ENCODE assay signal across 7 cellular contexts in genomic region chr22:37741312-37741795, GRCh38. TPM values are rescaled to one million over a fixed set of nuclear protein-coding genes. Genes with fewer than 3 reads are reported as not detected.
DNase-seq lines count a peak whose midpoint lies in the region; ATAC-seq and TF ChIP-seq lines count a peak whose summit lies in the region.

No MANE protein-coding gene starts in this region.

- H3K4me1 Mint-ChIP-seq in stimulated activated effector memory CD8-positive, alpha-beta T cell treated with anti-CD3 and anti-CD28 coated beads, Interleukin-12 subunit alpha, Interleukin-12 subunit beta, amount 100 ng/mL, for 72 hours, result peaks cover 17% of the 10 kb centered on the region

- peaks cover 39% of the 10 kb centered on the region for H3K4me1 ChIP-seq in SJSA1 (replicated peaks)
- peaks cover 2 to 78% (median 50%) of the 10 kb centered on the region in 6 donors for H3K4me1 ChIP-seq in spleen

- H3K4me3 Mint-ChIP-seq in stimulated activated effector memory CD8-positive, alpha-beta T cell treated with anti-CD3 and anti-CD28 coated beads, Interleukin-12 subunit alpha, Interleukin-12 subunit beta, amount 100 ng/mL, for 72 hours, result no peak overlapping the region

- H3K36me3 Mint-ChIP-seq in stimulated activated effector memory CD8-positive, alpha-beta T cell treated with anti-CD3 and anti-CD28 coated beads, Interleukin-12 subunit alpha, Interleukin-12 subunit beta, amount 100 ng/mL, for 72 hours, result peaks cover 5% of the 10 kb centered on the region

- H3K9me3 ChIP-seq in SJSA1 (replicated peaks) (no peaks in the 10 kb centered on the region), spleen (no peaks in the 10 kb centered on the region)

- no peaks in the 10 kb centered on the region for H3K9me3 Mint-ChIP-seq in stimulated activated effector memory CD8-positive, alpha-beta T cell treated with anti-CD3 and anti-CD28 coated beads, Interleukin-12 subunit alpha, Interleukin-12 subunit beta, amount 100 ng/mL, for 72 hours

- H3K27me3 ChIP-seq in SJSA1 (replicated peaks) (no peaks in the 10 kb centered on the region), spleen (replicated peaks in 1 of 7) (no peaks in the 10 kb centered on the region)

- WGBS in spleen, 5 donors, result 26 to 66% (median 50%) methylated on average over 6 to 9 of the region's 9 CpGs

- no peak overlapping the region for H3K27ac ChIP-seq in SJSA1
- H3K27ac ChIP-seq in spleen, result peak overlapping the region in 7 of 8 donors; percentile 34 to 91 (median 80)

- no peak overlapping the region for H3K27ac Mint-ChIP-seq in stimulated activated effector memory CD8-positive, alpha-beta T cell treated with anti-CD3 and anti-CD28 coated beads, Interleukin-12 subunit alpha, Interleukin-12 subunit beta, amount 100 ng/mL, for 72 hours

- H3K4me3 ChIP-seq in SJSA1 (no peak overlapping the region), spleen (peak overlapping the region in 1 of 8 donors; percentile 11)

- ATAC-seq in HG02884 (IDR thresholded peaks at IDR 0.05; ENCODE audit: unreplicated experiment), result no peak
- no peak for ATAC-seq in stimulated activated effector memory CD8-positive, alpha-beta T cell treated with anti-CD3 and anti-CD28 coated beads, Interleukin-12 subunit alpha, Interleukin-12 subunit beta, amount 100 ng/mL, for 72 hours

- TF ChIP-seq CTCF in spleen (IDR thresholded peaks at IDR 0.05 in 8 of 11, conservative IDR thresholded peaks at IDR 0.05 in 3 of 11), result no peak

- TF ChIP-seq POLR2A in spleen (IDR thresholded peaks at IDR 0.05), result no peak

- intact Hi-C loops in cardiac septum (cut with DNase I) (no loop called here), spleen (cut with DNase I; ENCODE audit: low total_unique reads) (no loop called here)

- DNase-seq in SJSA1 (ENCODE audit: low read depth in 1 of 2, low spot score in 2 of 2) (peak; percentile 42 to 69), cardiac septum (ENCODE audit: low spot score) (peak; percentile 88), spleen (no peak)
- DNase-seq in activated CD4-positive, CD25-positive, alpha-beta regulatory T cell (lab: John Stamatoyannopoulos, UW), result no peak
- no peak for DNase-seq in stimulated activated effector memory CD8-positive, alpha-beta T cell treated with anti-CD3 and anti-CD28 coated beads, Interleukin-12 subunit alpha, Interleukin-12 subunit beta, amount 100 ng/mL, for 72 hours (ENCODE audit: low spot score in 2 of 2)

- no peak for TF ChIP-seq EP300 in Ishikawa (IDR thresholded peaks at IDR 0.05; ENCODE audit: borderline replicate concordance)

- H3K36me3 ChIP-seq in SJSA1 (peaks cover 6% of the 10 kb centered on the region), spleen (no peaks in the 10 kb centered on the region)

- no peak for TF ChIP-seq RAD21 in Ishikawa (IDR thresholded peaks at IDR 0.05; ENCODE audit: low read depth)

TF ChIP-seq in Ishikawa, 13 proteins besides CTCF, POLR2A, EP300 and RAD21:
- no peak for TF ChIP-seq FOXM1 (IDR thresholded peaks at IDR 0.05; ENCODE audit: borderline replicate concordance, low read depth)
- no peak for TF ChIP-seq ZBTB7A (IDR thresholded peaks at IDR 0.05; ENCODE audit: low read depth)
- TF ChIP-seq, protein P1, sequence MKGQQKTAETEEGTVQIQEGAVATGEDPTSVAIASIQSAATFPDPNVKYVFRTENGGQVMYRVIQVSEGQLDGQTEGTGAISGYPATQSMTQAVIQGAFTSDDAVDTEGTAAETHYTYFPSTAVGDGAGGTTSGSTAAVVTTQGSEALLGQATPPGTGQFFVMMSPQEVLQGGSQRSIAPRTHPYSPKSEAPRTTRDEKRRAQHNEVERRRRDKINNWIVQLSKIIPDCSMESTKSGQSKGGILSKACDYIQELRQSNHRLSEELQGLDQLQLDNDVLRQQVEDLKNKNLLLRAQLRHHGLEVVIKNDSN (IDR thresholded peaks at IDR 0.05), result no peak
- peak; percentile 31; the same call in 1 of the 2 replicates for TF ChIP-seq NFIC (IDR thresholded peaks at IDR 0.05)
- TF ChIP-seq EGR1 (IDR thresholded peaks at IDR 0.05), result no peak
- TF ChIP-seq TCF12 (IDR thresholded peaks at IDR 0.05; ENCODE audit: low read depth), result no peak
- no peak for TF ChIP-seq TAF1 (IDR thresholded peaks at IDR 0.05; ENCODE audit: low read depth)
- no peak for TF ChIP-seq CREB1 (IDR thresholded peaks at IDR 0.05; ENCODE audit: low read depth)
- TF ChIP-seq MAX (IDR thresholded peaks at IDR 0.05), result no peak
- TF ChIP-seq REST (IDR thresholded peaks at IDR 0.05; ENCODE audit: low read depth), result no peak
- no peak for TF ChIP-seq TEAD4 (IDR thresholded peaks at IDR 0.05)
- no peak for TF ChIP-seq YY1 (IDR thresholded peaks at IDR 0.05; ENCODE audit: low read depth)
- TF ChIP-seq CEBPB (IDR thresholded peaks at IDR 0.05), result peak; percentile 83
TF ChIP-seq in Ishikawa: peak in this region for 2.

RNA-seq across cellular contexts. Expression of gene TRIOBP, which starts 44.5 kb away (rescaled TPM):
- total RNA-seq in SJSA1 (2014; rRNA removed; shearing (Covaris generic)), result 90.4 and 92.5 TPM in 2 replicates
- total RNA-seq in cardiac septum, result 115 TPM
- 100 to 1,000 TPM in 5 of 7 donors, 10 to 100 TPM in 2; 69.9 to 151 (median 106) TPM for total RNA-seq in spleen
- polyA plus RNA-seq in spleen, result 10 to 100 TPM; 24.6 to 62.0 (median 34.2) TPM

RNA-seq across cellular contexts. Expression of gene NOL12, which starts 55.2 kb away (rescaled TPM):
- total RNA-seq in SJSA1 (2014; rRNA removed; shearing (Covaris generic)), result 32.1 and 38.0 TPM in 2 replicates
- total RNA-seq in cardiac septum (15.2 TPM), spleen (10 to 100 TPM; 24.0 to 55.3 (median 30.2) TPM)
- polyA plus RNA-seq in spleen, result 10 to 100 TPM; 28.5 to 33.9 (median 31.1) TPM

Comparison
In these comparisons a context has a peak if more than half of its experiments do, and no peak if none do; other contexts are left out.
1. DNase-seq: peak in SJSA1 (2 of 2) and cardiac septum (single experiment); none in spleen (single experiment), activated CD4-positive, CD25-positive, alpha-beta regulatory T cell (0 of 4) and stimulated activated effector memory CD8-positive, alpha-beta T cell treated with anti-CD3 and anti-CD28 coated beads, Interleukin-12 subunit alpha, Interleukin-12 subunit beta, amount 100 ng/mL, for 72 hours (0 of 2).